1 cellular context compared by ENCODE assay signal in genomic region chr6:157219201-157220200, GRCh38.
TF ChIP-seq lines count a peak whose summit lies in the region.

No MANE protein-coding gene starts in this region.

TF ChIP-seq in HepG2, 621 proteins besides CTCF, POLR2A, EP300 and RAD21 (continued from another document):
- TF ChIP-seq PRDM10 (CRISPR knock-in tag; IDR thresholded peaks at IDR 0.05; ENCODE audit: low read depth) (no peak), ARID3A (IDR thresholded peaks at IDR 0.05; ENCODE audit: low read depth, low read length) (no peak), DPF2 (CRISPR knock-in tag; IDR thresholded peaks at IDR 0.05; ENCODE audit: borderline replicate concordance, low read depth) (no peak), ZMYM2 (CRISPR knock-in tag; IDR thresholded peaks at IDR 0.05) (no peak), MYPOP (CRISPR knock-in tag; IDR thresholded peaks at IDR 0.05) (no peak), BRCA1 (CRISPR knock-in tag; IDR thresholded peaks at IDR 0.05) (no peak), TFDP1 (CRISPR knock-in tag; IDR thresholded peaks at IDR 0.05; ENCODE audit: borderline replicate concordance) (no peak)
